Comparison of ENCODE assay signal across 8 cellular contexts in the genomic region with DNA sequence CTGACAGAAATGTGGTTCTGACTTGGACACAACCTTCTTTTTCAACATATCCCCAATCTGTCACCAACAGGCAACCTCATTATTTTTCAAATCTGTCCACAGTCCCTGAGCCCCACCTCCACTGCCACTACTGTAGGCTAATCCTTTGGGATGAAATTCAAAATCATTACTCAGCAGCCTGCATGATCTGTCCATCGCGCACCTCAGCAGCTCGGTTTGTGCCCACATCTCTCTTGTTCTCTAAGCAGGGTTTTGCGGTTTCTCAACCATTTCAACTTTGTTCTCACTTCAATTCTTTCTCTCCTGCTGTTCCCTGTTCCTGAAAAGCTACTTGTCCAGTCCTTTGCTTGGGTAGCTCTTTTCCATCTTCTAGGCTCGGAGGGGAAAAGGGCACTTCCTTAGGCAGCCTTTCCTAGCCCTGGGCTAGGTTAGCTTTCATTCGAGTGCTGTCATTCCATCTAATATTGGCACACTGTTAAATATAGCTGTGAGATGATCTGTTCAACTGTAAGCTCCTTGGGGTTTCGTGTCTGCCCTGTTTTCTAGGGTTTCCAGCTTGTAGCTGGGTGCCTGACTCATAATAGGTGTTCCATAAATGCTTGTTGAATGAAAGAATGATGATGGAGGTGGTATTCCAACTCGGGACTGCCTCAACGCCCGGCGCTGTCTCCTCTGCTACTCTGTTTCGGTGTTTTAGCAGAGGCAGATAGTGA. TPM values are rescaled to one million over a fixed set of nuclear protein-coding genes. Genes with fewer than 3 reads are reported as not detected.
DNase-seq lines count a peak whose midpoint lies in the region; ATAC-seq and TF ChIP-seq lines count a peak whose summit lies in the region.

No MANE protein-coding gene starts in this region.

- no peaks in the 10 kb centered on the region for H3K27me3 ChIP-seq in PC-9 (ENCODE audit: insufficient read depth, low read depth)

- POLR2A ChIA-PET in PC-9 (lab: Charles Lee; ENCODE audit: unreplicated experiment) = no interaction called here

- no peaks in the 10 kb centered on the region for H3K4me1 ChIP-seq in PC-9 (replicated peaks; ENCODE audit: insufficient read depth)

- H3K79me2 ChIP-seq in PC-9 (ENCODE audit: low read depth) = no peaks in the 10 kb centered on the region

- intact Hi-C loops in PC-9 (cut with micrococcal nuclease; ENCODE audit: unreplicated experiment) = no loop called here

- H3K9me2 ChIP-seq in PC-9 (ENCODE audit: insufficient read depth) = no peaks in the 10 kb centered on the region

- ATAC-seq in GM18870 (IDR thresholded peaks at IDR 0.05; ENCODE audit: unreplicated experiment) = peak; percentile 46
- ATAC-seq in omental fat pad (ENCODE audit: low FRiP score) = peak; percentile 45
- ATAC-seq in GM18520 (IDR thresholded peaks at IDR 0.05; ENCODE audit: unreplicated experiment) = no peak

- no peak for TF ChIP-seq CTCF in PC-9 (conservative IDR thresholded peaks at IDR 0.05)
- TF ChIP-seq CTCF in omental fat pad (IDR thresholded peaks at IDR 0.05) = no peak

- H3K36me3 ChIP-seq in PC-9 (ENCODE audit: low read depth) = no peaks in the 10 kb centered on the region

- CTCF ChIA-PET in PC-9 (lab: Charles Lee) = no interaction called here

- H4K20me1 ChIP-seq in PC-9 (ENCODE audit: insufficient read depth) = no peaks in the 10 kb centered on the region

- H3F3A ChIP-seq in PC-9 (ENCODE audit: insufficient read depth, low read depth) = peaks cover 8% of the 10 kb centered on the region; the same call in 1 of the 2 replicates

- DNase-seq in PC-9 (no peak), epithelial cell of prostate (ENCODE audit: low read depth, low spot score) (no peak), omental fat pad (ENCODE audit: low spot score) (no peak), SIG-M5 treated with dmso at 0.1 percent for 504 hours (lab: John Stamatoyannopoulos, UW; ENCODE audit: unreplicated experiment) (no peak), SW480 (ENCODE audit: low spot score) (no peak), NCI-H1417 (lab: John Stamatoyannopoulos, UW) (no peak)

- no TSS peak for BruUV-seq in PC-9 (replicated peaks; lab: Mats Ljungman, UMichigan)

- peak overlapping the region; percentile 99; the same call in 1 of the 2 replicates for H2AFZ ChIP-seq in PC-9

- H3K9me3 ChIP-seq in PC-9 (ENCODE audit: insufficient read depth, low read depth) = 0 out of 2 replicates have a peak, but pooled peaks cover 5% of the 10 kb centered on the region

- H3K4me3 ChIP-seq in PC-9 = peak overlapping the region; percentile 83; the same call in 1 of the 2 replicates

- H3K4me2 ChIP-seq in PC-9 = peak overlapping the region; percentile 94

- H3K27ac ChIP-seq in PC-9 (no peak overlapping the region), epithelial cell of prostate (peak overlapping the region; percentile 72)

RNA-seq across cellular contexts. Expression of a gene that starts 0.7 kb away (rescaled TPM):
- total RNA-seq in PC-9 (2021) = 3.6 and 4.4 TPM in 2 replicates
- total RNA-seq in omental fat pad = 10 to 100 TPM in 2 of 4 donors, 1 to 10 TPM in 2; 7.3 to 19.4 (median 10.8) TPM

RNA-seq across cellular contexts. Expression of a gene that starts 12.6 kb away (rescaled TPM):
- total RNA-seq in PC-9 (2021) = 14.8 TPM in 2 replicates
- total RNA-seq in omental fat pad = 10 to 100 TPM; 46.0 to 61.8 (median 50.3) TPM
